Comparison of ENCODE assay signal across 8 cellular contexts in genomic region chr19:19202707-19203011, GRCh38. TPM values are rescaled to one million over a fixed set of nuclear protein-coding genes. Genes with fewer than 3 reads are reported as not detected.
DNase-seq lines count a peak whose midpoint lies in the region; ATAC-seq and TF ChIP-seq lines count a peak whose summit lies in the region.

No MANE protein-coding gene starts in this region.

- WGBS in lung, 2 donors: 20 to 29% methylated on average over 11 of the region's 11 CpGs

- H3K4me1 ChIP-seq in lung (ENCODE audit: control insufficient read depth in 2 of 2, insufficient read depth in 2 of 2, low read length in 2 of 2) (peaks cover 0 to 6% of the 10 kb centered on the region in 2 donors), uterus (peaks cover 0 to 8% of the 10 kb centered on the region in 2 donors)

- TF ChIP-seq POLR2A in uterus (IDR thresholded peaks at IDR 0.05): no peak

- intact Hi-C loops in uterus (cut with DNase I; ENCODE audit: low total_unique reads): no loop called here

- POLR2A ChIA-PET in BJ (lab: Charles Lee): interaction anchor here (0.7 to 1.0 kb wide), 2 partner anchors 27 to 53 kb away, joined by 3 to 5 read pairs; no protein-coding TSS in a partner anchor

- DNase-seq in BJ (ENCODE audit: low read depth) (no peak), astrocyte of the cerebellum (ENCODE audit: low read depth) (no peak), lung (ENCODE audit: low spot score) (no peak), uterus (no peak), iPS-NIHi7 (ENCODE audit: extremely low spot score) (no peak), retina (no peak)
- DNase-seq in effector CD8-positive, alpha-beta T cell (lab: John Stamatoyannopoulos, UW): no peak

- H3K4me3 ChIP-seq in BJ (ENCODE audit: low read depth, low read length): peak overlapping the region; percentile 55
- peak overlapping the region; percentile 71 for H3K4me3 ChIP-seq in astrocyte of the cerebellum (ENCODE audit: low read depth, low read length)
- peak overlapping the region; percentile 69 for H3K4me3 ChIP-seq in lung
- peak overlapping the region; percentile 48 to 52 for H3K4me3 ChIP-seq in uterus

- TF ChIP-seq CTCF in BJ (IDR thresholded peaks at IDR 0.05; ENCODE audit: insufficient read depth, low read depth, low read length) (no peak), astrocyte of the cerebellum (IDR thresholded peaks at IDR 0.05; ENCODE audit: low read depth, low read length, missing control alignments) (no peak), lung (IDR thresholded peaks at IDR 0.05; ENCODE audit: control extremely low read depth, extremely low read depth) (no peak), uterus (IDR thresholded peaks at IDR 0.05) (no peak)

- ATAC-seq in HG02943 (IDR thresholded peaks at IDR 0.05; ENCODE audit: low read depth, unreplicated experiment): peak; percentile 11
- ATAC-seq in lung (ENCODE audit: insufficient read depth, low FRiP score): no peak

- H3K36me3 ChIP-seq in BJ (ENCODE audit: control insufficient read depth, insufficient read depth, low read length) (peaks cover 14% of the 10 kb centered on the region), lung (ENCODE audit: control insufficient read depth in 2 of 2, insufficient read depth in 2 of 2, low read length in 2 of 2) (peaks cover 0 to 24% of the 10 kb centered on the region in 2 donors), uterus (no peaks in the 10 kb centered on the region)

- CTCF ChIA-PET in BJ (lab: Yijun Ruan, JAX): interaction anchor here (0.6 to 1.9 kb wide), 4 partner anchors 10 to 288 kb away, joined by 3 to 5 read pairs (median 4); no protein-coding TSS in a partner anchor

- H3K27me3 ChIP-seq in BJ (ENCODE audit: control insufficient read depth, insufficient read depth, low read length): no peaks in the 10 kb centered on the region
- no peaks in the 10 kb centered on the region for H3K27me3 ChIP-seq in lung (ENCODE audit: control insufficient read depth, insufficient read depth)
- no peaks in the 10 kb centered on the region for H3K27me3 ChIP-seq in uterus

- H3K27ac ChIP-seq in lung (ENCODE audit: low read depth in 1 of 2, low read length in 1 of 2) (peak overlapping the region; percentile 50 to 81), uterus (peak overlapping the region; percentile 61 to 84)

- H3K9me3 ChIP-seq in lung (ENCODE audit: control insufficient read depth in 2 of 2, insufficient read depth in 1 of 2, low read length in 1 of 2) (peaks cover 0 to 5% of the 10 kb centered on the region in 2 donors), uterus (no peaks in the 10 kb centered on the region)

- in situ Hi-C loops in astrocyte of the cerebellum (cut with HindIII; ENCODE audit: low sequenced_read_pairs): no loop called here

RNA-seq across cellular contexts. Expression of gene NR2C2AP, which starts 0.6 kb away (rescaled TPM):
- 10.0 and 12.1 TPM in 2 replicates for polyA plus RNA-seq in BJ (2011; rRNA removed)
- polyA minus RNA-seq in BJ (2011; rRNA and poly(A)+ RNA removed): 2.3 and 6.6 TPM in 2 replicates
- total RNA-seq in lung: 10 to 100 TPM in 1 of 2 donors, 1 to 10 TPM in 1; 4.6 to 18.6 TPM
- 10 to 100 TPM; 23.9 to 26.7 TPM for polyA plus RNA-seq in lung
- 10 to 100 TPM in 2 of 4 donors, 1 to 10 TPM in 1, under 1 TPM in 1; 0.77 to 16.0 (median 8.5) TPM for total RNA-seq in uterus

RNA-seq across cellular contexts. Expression of gene NCAN, which starts 9.1 kb away (rescaled TPM):
- polyA plus RNA-seq in BJ (2011; rRNA removed): not detected in 2 replicates
- polyA minus RNA-seq in BJ (2011; rRNA and poly(A)+ RNA removed): not detected in 2 replicates
- under 1 TPM; 0.03 to 0.06 TPM for total RNA-seq in lung
- under 1 TPM in 1 of 2 donors, not detected in 1; 0.01 TPM for polyA plus RNA-seq in lung
- total RNA-seq in uterus: under 1 TPM in 1 of 4 donors, not detected in 3; 0.21 TPM

RNA-seq across cellular contexts. Expression of gene RFXANK, which starts 10.6 kb away (rescaled TPM):
- 61.6 and 72.5 TPM in 2 replicates for polyA plus RNA-seq in BJ (2011; rRNA removed)
- 54.2 and 84.5 TPM in 2 replicates for polyA minus RNA-seq in BJ (2011; rRNA and poly(A)+ RNA removed)
- 10 to 100 TPM; 46.6 to 97.6 TPM for total RNA-seq in lung
- 100 to 1,000 TPM in 1 of 2 donors, 10 to 100 TPM in 1; 99.6 to 148 TPM for polyA plus RNA-seq in lung
- total RNA-seq in uterus: 10 to 100 TPM; 24.4 to 60.2 (median 53.8) TPM

RNA-seq across cellular contexts. Expression of gene BORCS8, which starts 10.7 kb away (rescaled TPM):
- 23.2 and 27.5 TPM in 2 replicates for polyA plus RNA-seq in BJ (2011; rRNA removed)
- 11.8 and 16.5 TPM in 2 replicates for polyA minus RNA-seq in BJ (2011; rRNA and poly(A)+ RNA removed)
- 10 to 100 TPM; 10.0 to 41.4 TPM for total RNA-seq in lung
- 10 to 100 TPM; 30.9 to 37.5 TPM for polyA plus RNA-seq in lung
- 10 to 100 TPM in 1 of 4 donors, 1 to 10 TPM in 1, under 1 TPM in 1, not detected in 1; 0.26 to 28.4 (median 4.0) TPM for total RNA-seq in uterus

RNA-seq across cellular contexts. Expression of gene MEF2B, which starts 32.6 kb away (rescaled TPM):
- 0.10 and 0.39 TPM in 2 replicates for polyA plus RNA-seq in BJ (2011; rRNA removed)
- polyA minus RNA-seq in BJ (2011; rRNA and poly(A)+ RNA removed): 0.15 and 0.71 TPM in 2 replicates
- total RNA-seq in lung: 1 to 10 TPM in 1 of 2 donors, under 1 TPM in 1; 0.63 to 1.8 TPM
- polyA plus RNA-seq in lung: under 1 TPM; 0.44 to 0.59 TPM
- 1 to 10 TPM in 1 of 4 donors, under 1 TPM in 1, not detected in 2; 0.55 to 2.0 TPM for total RNA-seq in uterus
